In genomic region chr12:123391094-123391426, GRCh38 we compare ENCODE assay signal across 8 cellular contexts. TPM values are rescaled to one million over a fixed set of nuclear protein-coding genes. Genes with fewer than 3 reads are reported as not detected.
DNase-seq lines count a peak whose midpoint lies in the region; ATAC-seq and TF ChIP-seq lines count a peak whose summit lies in the region.
"Not testable (repeated sequence)": the region's sequence is repeated elsewhere in the genome, so short reads cannot be mapped to it uniquely, and the experiment has no call there.

No MANE protein-coding gene starts in this region.

- peak overlapping the region; percentile 32 for H3K27ac ChIP-seq in angular gyrus (ENCODE audit: low read depth, low read length)
- H3K27ac ChIP-seq in left lung: peak overlapping the region; percentile 85 to 89
- H3K27ac ChIP-seq in thymus (ENCODE audit: low read depth): peak overlapping the region; percentile 4

- peaks cover 47% of the 10 kb centered on the region for H3K4me1 Mint-ChIP-seq in CD14-positive monocyte
- H3K4me1 Mint-ChIP-seq in activated CD4-positive, alpha-beta T cell treated with anti-CD3 and anti-CD28 coated beads for 36 hours: peaks cover 38% of the 10 kb centered on the region
- H3K4me1 Mint-ChIP-seq in endothelial cell (ENCODE audit: unreplicated experiment): peaks cover 23% of the 10 kb centered on the region

- not testable (repeated sequence) for H3K9me3 ChIP-seq in left lung; thymus (ENCODE audit: control insufficient read depth)

- not testable (repeated sequence) for DNase-seq in CD14-positive monocyte (ENCODE audit: low spot score); activated CD4-positive, alpha-beta T cell treated with anti-CD3 and anti-CD28 coated beads for 36 hours; endothelial cell (ENCODE audit: low spot score); left lung
- DNase-seq in Kasumi-1 (lab: John Stamatoyannopoulos, UW) (peak; percentile 85 to 89), pons (ENCODE audit: low spot score) (peak; percentile 48)

- peaks cover 24 to 31% of the 10 kb centered on the region in 2 donors for H3K36me3 Mint-ChIP-seq in CD14-positive monocyte
- H3K36me3 Mint-ChIP-seq in activated CD4-positive, alpha-beta T cell treated with anti-CD3 and anti-CD28 coated beads for 36 hours (ENCODE audit: low read depth): peaks cover 43% of the 10 kb centered on the region
- peaks cover 37% of the 10 kb centered on the region for H3K36me3 Mint-ChIP-seq in endothelial cell (ENCODE audit: low read depth, unreplicated experiment)

- 91% methylated on average over 11 of the region's 11 CpGs for WGBS in thymus

- not testable (repeated sequence) for H3K27me3 ChIP-seq in left lung; thymus (ENCODE audit: control insufficient read depth, insufficient read depth)

- H3K36me3 ChIP-seq in left lung (peaks cover 0 to 53% of the 10 kb centered on the region in 2 donors), thymus (ENCODE audit: control insufficient read depth, insufficient read depth) (peaks cover 51% of the 10 kb centered on the region)

- peak overlapping the region; percentile 50 to 87 (median 84) for H3K27ac Mint-ChIP-seq in CD14-positive monocyte
- H3K27ac Mint-ChIP-seq in activated CD4-positive, alpha-beta T cell treated with anti-CD3 and anti-CD28 coated beads for 36 hours; endothelial cell (ENCODE audit: unreplicated experiment): not testable (repeated sequence)

- H3K4me3 ChIP-seq in left lung: peak overlapping the region in 1 of 2 donors; percentile 81
- H3K4me3 ChIP-seq in thymus (ENCODE audit: low read length): not testable (repeated sequence)

- not testable (repeated sequence) for H3K9me3 Mint-ChIP-seq in CD14-positive monocyte; activated CD4-positive, alpha-beta T cell treated with anti-CD3 and anti-CD28 coated beads for 36 hours (ENCODE audit: low read depth); endothelial cell (ENCODE audit: unreplicated experiment)

- H3K27me3 Mint-ChIP-seq in CD14-positive monocyte (ENCODE audit: low read depth in 3 of 3); activated CD4-positive, alpha-beta T cell treated with anti-CD3 and anti-CD28 coated beads for 36 hours: not testable (repeated sequence)
- H3K27me3 Mint-ChIP-seq in endothelial cell (ENCODE audit: unreplicated experiment): peaks cover 15% of the 10 kb centered on the region

- H3K4me1 ChIP-seq in left lung (peaks cover 27 to 51% of the 10 kb centered on the region in 2 donors), thymus (ENCODE audit: control insufficient read depth, insufficient read depth, low read length) (peaks cover 13% of the 10 kb centered on the region)

- not testable (repeated sequence) for TF ChIP-seq CTCF in CD14-positive monocyte (IDR thresholded peaks at IDR 0.05); endothelial cell (IDR thresholded peaks at IDR 0.05; ENCODE audit: unreplicated experiment); left lung (IDR thresholded peaks at IDR 0.05)

- intact Hi-C loops in CD14-positive monocyte (cut with micrococcal nuclease): loop anchor here in 1 of 2 donors (5.0 kb wide), 1 partner anchor 39 kb away; no protein-coding TSS in a partner anchor
- intact Hi-C loops in activated CD4-positive, alpha-beta T cell treated with anti-CD3 and anti-CD28 coated beads for 36 hours (cut with DNase I, micrococcal nuclease); left lung (cut with DNase I): not testable (repeated sequence)

- POLR2A ChIA-PET in activated CD4-positive, alpha-beta T cell treated with anti-CD3 and anti-CD28 coated beads for 36 hours (lab: Charles Lee): interaction anchor here (0.8 to 1.3 kb wide), 3 partner anchors 14 to 88 kb away, joined by 3 read pairs; no protein-coding TSS in a partner anchor

- ATAC-seq in activated CD4-positive, alpha-beta T cell treated with anti-CD3 and anti-CD28 coated beads for 36 hours; left lung: not testable (repeated sequence)

- H3K4me3 Mint-ChIP-seq in CD14-positive monocyte (peak overlapping the region; percentile 91 to 93), endothelial cell (ENCODE audit: unreplicated experiment) (peak overlapping the region; percentile 94)
- peak overlapping the region; percentile 81 for H3K4me3 Mint-ChIP-seq in activated CD4-positive, alpha-beta T cell treated with anti-CD3 and anti-CD28 coated beads for 36 hours

- CTCF ChIA-PET in activated CD4-positive, alpha-beta T cell treated with anti-CD3 and anti-CD28 coated beads for 36 hours (lab: Charles Lee): interaction anchor here (0.6 to 1.2 kb wide), 2 partner anchors 35 to 1215 kb away, joined by 4 to 5 read pairs; no protein-coding TSS in a partner anchor

RNA-seq across cellular contexts. Expression of gene KMT5A, which starts 7.1 kb away (rescaled TPM):
- polyA plus RNA-seq in CD14-positive monocyte (1 to 10 TPM in 1 of 2 donors, under 1 TPM in 1; 0.81 to 2.6 TPM), thymus (21.5 TPM)
- 10 to 100 TPM; 47.0 to 78.4 TPM for total RNA-seq in activated CD4-positive, alpha-beta T cell treated with anti-CD3 and anti-CD28 coated beads for 36 hours
- total RNA-seq in endothelial cell (ENCODE audit: unreplicated experiment) (35.6 TPM), left lung (10 to 100 TPM; 39.7 to 42.4 TPM)

RNA-seq across cellular contexts. Expression of gene SBNO1, which starts 26.4 kb away (rescaled TPM):
- polyA plus RNA-seq in CD14-positive monocyte: 10 to 100 TPM; 11.4 to 16.9 TPM
- 10 to 100 TPM; 49.6 to 51.1 TPM for total RNA-seq in activated CD4-positive, alpha-beta T cell treated with anti-CD3 and anti-CD28 coated beads for 36 hours
- total RNA-seq in endothelial cell (ENCODE audit: unreplicated experiment): 44.7 TPM
- 10 to 100 TPM; 26.5 to 32.1 TPM for total RNA-seq in left lung
- polyA plus RNA-seq in thymus: 7.7 TPM

RNA-seq across cellular contexts. Expression of gene RILPL2, which starts 45.4 kb away (rescaled TPM):
- polyA plus RNA-seq in CD14-positive monocyte (10 to 100 TPM; 21.0 to 25.1 TPM), thymus (7.8 TPM)
- total RNA-seq in activated CD4-positive, alpha-beta T cell treated with anti-CD3 and anti-CD28 coated beads for 36 hours: 10 to 100 TPM; 10.4 to 12.1 TPM
- total RNA-seq in endothelial cell (ENCODE audit: unreplicated experiment) (2.8 TPM), left lung (10 to 100 TPM in 1 of 2 donors, 1 to 10 TPM in 1; 8.9 to 14.0 TPM)

Comparison
In these comparisons a context has a peak if more than half of its experiments do, and no peak if none do; other contexts are left out.
1. H3K27ac ChIP-seq: peak in every context shown above with its lines; median percentile 87 in left lung; 32 in angular gyrus; 4 in thymus.